ENCODE assay signal across 25 cellular contexts in genomic region chr12:38720661-38721060, GRCh38.
"Had no signal": no experiment of that assay in that cellular context is flagged by ENCODE, and none has a peak within 500 bp of the region (broad histone marks: within the 10 kb centered on the region; RNA-seq: fewer than 3 reads in every experiment).

No MANE protein-coding gene starts in this region.

- H2AFZ ChIP-seq: hepatocyte had no signal

- H3K4me3 ChIP-seq: heart right ventricle, hepatocyte, left ventricle myocardium inferior, lower lobe of right lung, ovary, skin epidermis, stomach, testis, thyroid gland, transverse colon, upper lobe of left lung had no signal

- H3K27me3 ChIP-seq: heart right ventricle, hepatocyte, ovary, stomach, testis, thyroid gland, transverse colon, upper lobe of left lung had no signal

- H3K4me3 Mint-ChIP-seq: naive thymus-derived CD8-positive, alpha-beta T cell; nephron; neural crest cell had no signal

- H3K36me3 Mint-ChIP-seq: naive thymus-derived CD8-positive, alpha-beta T cell had no signal

- H3K27ac ChIP-seq: heart right ventricle, hepatocyte, left ventricle myocardium inferior, lower lobe of right lung, ovary, skin epidermis, stomach, testis, thyroid gland, transverse colon, upper lobe of left lung had no signal

- H3K4me1 Mint-ChIP-seq: naive thymus-derived CD8-positive, alpha-beta T cell; nephron; neural crest cell had no signal

- H3K27me3 Mint-ChIP-seq: naive thymus-derived CD8-positive, alpha-beta T cell; progenitor cell of endocrine pancreas had no signal

- ATAC-seq: heart right ventricle; lower lobe of right lung; naive thymus-derived CD8-positive, alpha-beta T cell; sciatic nerve; stimulated activated naive CD8-positive, alpha-beta T cell treated with anti-CD3 and anti-CD28 coated beads, Interleukin-15, Interleukin-2, amounts not matched to agents 100 U/mL and 50 U/mL, for 24 hours had no signal

- DNase-seq: heart right ventricle; islet precursor cell; left ventricle myocardium inferior; lower lobe of right lung; mammary epithelial cell; mesenchymal stem cell; naive thymus-derived CD8-positive, alpha-beta T cell; ovary; retina; stimulated activated CD4-positive, alpha-beta T cell treated with anti-CD3 and anti-CD28 coated beads, Interleukin-12 subunit alpha, Interleukin-12 subunit beta, amount 100 ng/mL, for 4 hours; stimulated activated CD4-positive, alpha-beta T cell treated with anti-CD3 and anti-CD28 coated beads, Interleukin-15, amount 100 ng/mL, for 24 hours; stimulated activated CD4-positive, alpha-beta T cell treated with anti-CD3 and anti-CD28 coated beads, Interleukin-2, amount 100 ng/mL, for 24 hours; stimulated activated CD4-positive, alpha-beta T cell treated with anti-CD3 and anti-CD28 coated beads, Interleukin-4, amount 100 ng/mL, for 1 hour; stimulated activated naive CD8-positive, alpha-beta T cell treated with anti-CD3 and anti-CD28 coated beads, Interleukin-15, Interleukin-2, amounts not matched to agents 100 U/mL and 50 U/mL, for 24 hours; stomach; testis; thyroid gland; transverse colon had no signal

- H3K36me3 ChIP-seq: ovary, thyroid gland, transverse colon had no signal

- H3K4me1 ChIP-seq: heart right ventricle, left ventricle myocardium inferior, lower lobe of right lung, stomach, testis, thyroid gland, transverse colon, upper lobe of left lung had no signal

- H3K27ac Mint-ChIP-seq: naive thymus-derived CD8-positive, alpha-beta T cell; nephron; progenitor cell of endocrine pancreas had no signal

- H3K9me3 ChIP-seq: lower lobe of right lung, ovary, testis, thyroid gland had no signal

- H3K4me2 ChIP-seq: hepatocyte had no signal
